In genomic region chr1:29033829-29034466, GRCh38 we compare ENCODE assay signal across 8 cellular contexts.
DNase-seq lines count a peak whose midpoint lies in the region; ATAC-seq, FAIRE-seq and TF ChIP-seq lines count a peak whose summit lies in the region.

No MANE protein-coding gene starts in this region.

- peaks cover 11% of the 10 kb centered on the region for H3K4me1 Mint-ChIP-seq in brain
- peaks cover 9% of the 10 kb centered on the region for H3K4me1 Mint-ChIP-seq in type B pancreatic cell (ENCODE audit: unreplicated experiment)

- H3K9me3 ChIP-seq in kidney (ENCODE audit: control insufficient read depth in 1 of 2, low read length in 2 of 2) (no peaks in the 10 kb centered on the region), aorta (ENCODE audit: control insufficient read depth, low read length) (no peaks in the 10 kb centered on the region)

- DNase-seq in AG20443 (ENCODE audit: low spot score) (peak; percentile 62), GM19238 (ENCODE audit: insufficient read length, low spot score) (peak; percentile 4), NCI-H345 (lab: John Stamatoyannopoulos, UW) (peak; percentile 49), kidney (no peak), type B pancreatic cell (ENCODE audit: extremely low spot score, unreplicated experiment) (no peak), aorta (no peak), activated T-cell treated with anti-CD3 and anti-CD28 coated beads for 4 hours (no peak)

- no peaks in the 10 kb centered on the region for H3K9me3 Mint-ChIP-seq in brain
- no peaks in the 10 kb centered on the region for H3K9me3 Mint-ChIP-seq in type B pancreatic cell

- TF ChIP-seq CTCF in brain (conservative IDR thresholded peaks at IDR 0.05) = peak; percentile 84 to 88
- peak; percentile 65 for TF ChIP-seq CTCF in kidney (IDR thresholded peaks at IDR 0.05; ENCODE audit: borderline replicate concordance, extremely low read depth, insufficient read depth)
- TF ChIP-seq CTCF in type B pancreatic cell (conservative IDR thresholded peaks at IDR 0.05) = peak; percentile 83

- H3K4me1 ChIP-seq in kidney (ENCODE audit: control insufficient read depth in 1 of 2, insufficient read depth in 1 of 2, low read depth in 1 of 2, low read length in 2 of 2) = no peaks in the 10 kb centered on the region
- no peaks in the 10 kb centered on the region for H3K4me1 ChIP-seq in aorta (ENCODE audit: control insufficient read depth in 1 of 2, insufficient read depth in 2 of 2, low read length in 2 of 2)

- no peak overlapping the region for H3K27ac ChIP-seq in kidney (ENCODE audit: low read depth in 2 of 2, low read length in 2 of 2)
- no peak overlapping the region for H3K27ac ChIP-seq in aorta (ENCODE audit: low read depth in 1 of 2, low read length in 2 of 2)

- H3K9ac ChIP-seq in kidney (ENCODE audit: low read length in 2 of 2) = no peak overlapping the region

- 64 to 76% methylated on average over 1 of the region's 1 CpG for WGBS in aorta, 2 donors

- no peaks in the 10 kb centered on the region for H3K27me3 ChIP-seq in aorta (ENCODE audit: control insufficient read depth in 1 of 2, insufficient read depth in 2 of 2, low read length in 1 of 2)

- H3K4me3 ChIP-seq in kidney (ENCODE audit: low read length in 2 of 2) = no peak overlapping the region
- H3K4me3 ChIP-seq in aorta (ENCODE audit: low read length in 2 of 2) = no peak overlapping the region

- intact Hi-C loops in kidney (cut with DNase I) = loop anchor here (5.0 kb wide), 1 partner anchor 152 kb away; no protein-coding TSS in a partner anchor
- intact Hi-C loops in aorta (cut with DNase I) = loop anchor here (1.0 to 10.0 kb wide), 4 partner anchors 151 to 249 kb away; no protein-coding TSS in a partner anchor

- H3K27ac Mint-ChIP-seq in brain (peak overlapping the region in 2 of 5 experiments; percentile 1 to 20), type B pancreatic cell (no peak overlapping the region)

- H3K4me3 Mint-ChIP-seq in brain = no peak overlapping the region
- no peak overlapping the region for H3K4me3 Mint-ChIP-seq in type B pancreatic cell

- H3K27me3 Mint-ChIP-seq in brain (peaks cover 3% of the 10 kb centered on the region), type B pancreatic cell (no peaks in the 10 kb centered on the region)

- no peaks in the 10 kb centered on the region for H3K36me3 ChIP-seq in kidney (ENCODE audit: control insufficient read depth in 1 of 2, insufficient read depth in 2 of 2, low read length in 2 of 2)
- no peaks in the 10 kb centered on the region for H3K36me3 ChIP-seq in aorta (ENCODE audit: control insufficient read depth in 1 of 2, insufficient read depth in 2 of 2, low read length in 1 of 2)

- no peak for ATAC-seq in aorta (ENCODE audit: low FRiP score)

- H3K36me3 Mint-ChIP-seq in brain (peaks cover 9% of the 10 kb centered on the region), type B pancreatic cell (peaks cover 4% of the 10 kb centered on the region)

- FAIRE-seq in kidney (lab: Jason Lieb, UNC) = peak; percentile 78

Comparison
In these comparisons a context has a peak if more than half of its experiments do, and no peak if none do; other contexts are left out.
1. DNase-seq: peak in AG20443 (single experiment), GM19238 (single experiment) and NCI-H345 (single experiment); none in kidney (single experiment), type B pancreatic cell (single experiment), aorta (0 of 2) and activated T-cell treated with anti-CD3 and anti-CD28 coated beads for 4 hours (single experiment).
2. Peak in every context shown above with its lines, with median percentiles within 50 percentile points of each other: CTCF ChIP-seq.